In genomic region chr9:131999692-132000551, GRCh38 we compare ENCODE assay signal across 13 cellular contexts.
A peak's percentile ranks its signal among the peaks of the same experiment; 100 is the strongest.
DNase-seq lines count a peak whose midpoint lies in the region; ATAC-seq, FAIRE-seq and TF ChIP-seq lines count a peak whose summit lies in the region.
"Had no signal": no experiment of that assay in that cellular context is flagged by ENCODE, and none has a peak within 500 bp of the region (broad histone marks: within the 10 kb centered on the region; RNA-seq: fewer than 3 reads in every experiment).

No MANE protein-coding gene starts in this region.

- CTCF ChIA-PET in activated CD8-positive, alpha-beta T cell treated with anti-CD3 and anti-CD28 coated beads, Interleukin-2, amount 10 ng/mL, durations not matched to agents 7 days and 5 days (lab: Charles Lee): no interaction called here

- H3K27ac Mint-ChIP-seq in activated CD8-positive, alpha-beta T cell treated with anti-CD3 and anti-CD28 coated beads, Interleukin-2, amount 10 ng/mL, durations not matched to agents 7 days and 5 days: no peak overlapping the region
- H3K27ac Mint-ChIP-seq: activated naive CD8-positive, alpha-beta T cell treated with anti-CD3 and anti-CD28 coated beads, Interleukin-2, amount 10 ng/mL, durations not matched to agents 7 days and 5 days had no signal

- POLR2A ChIA-PET in activated CD8-positive, alpha-beta T cell treated with anti-CD3 and anti-CD28 coated beads, Interleukin-2, amount 10 ng/mL, durations not matched to agents 7 days and 5 days (lab: Charles Lee): no interaction called here

- H3K27me3 Mint-ChIP-seq in activated CD8-positive, alpha-beta T cell treated with anti-CD3 and anti-CD28 coated beads, Interleukin-2, amount 10 ng/mL, durations not matched to agents 7 days and 5 days (ENCODE audit: low read depth): no peaks in the 10 kb centered on the region
- H3K27me3 Mint-ChIP-seq: activated naive CD8-positive, alpha-beta T cell treated with anti-CD3 and anti-CD28 coated beads, Interleukin-2, amount 10 ng/mL, durations not matched to agents 7 days and 5 days had no signal

- peaks cover 7% of the 10 kb centered on the region for H3K36me3 Mint-ChIP-seq in activated CD8-positive, alpha-beta T cell treated with anti-CD3 and anti-CD28 coated beads, Interleukin-2, amount 10 ng/mL, durations not matched to agents 7 days and 5 days (ENCODE audit: low read depth)

- peak; percentile 78 for FAIRE-seq in H54 (lab: Jason Lieb, UNC)

- ATAC-seq in activated CD8-positive, alpha-beta T cell treated with anti-CD3 and anti-CD28 coated beads, Interleukin-2, amount 10 ng/mL, durations not matched to agents 7 days and 5 days: peak; percentile 49
- ATAC-seq in GM18907 (IDR thresholded peaks at IDR 0.05; ENCODE audit: unreplicated experiment) (no peak), GM19463 (IDR thresholded peaks at IDR 0.05; ENCODE audit: unreplicated experiment) (no peak)
- ATAC-seq: sciatic nerve had no signal

- no peak for TF ChIP-seq POLR2A in H54 (IDR thresholded peaks at IDR 0.05; ENCODE audit: low read depth, low read length)

- H3K4me1 Mint-ChIP-seq in activated CD8-positive, alpha-beta T cell treated with anti-CD3 and anti-CD28 coated beads, Interleukin-2, amount 10 ng/mL, durations not matched to agents 7 days and 5 days (ENCODE audit: low read depth): peaks cover 25% of the 10 kb centered on the region

- H3K4me3 Mint-ChIP-seq in activated CD8-positive, alpha-beta T cell treated with anti-CD3 and anti-CD28 coated beads, Interleukin-2, amount 10 ng/mL, durations not matched to agents 7 days and 5 days: no peak overlapping the region
- H3K4me3 Mint-ChIP-seq: activated naive CD8-positive, alpha-beta T cell treated with anti-CD3 and anti-CD28 coated beads, Interleukin-2, amount 10 ng/mL, durations not matched to agents 7 days and 5 days had no signal

- DNase-seq in AG08395 (ENCODE audit: low spot score) (peak; percentile 32), H54 (ENCODE audit: insufficient read length, low spot score) (no peak), foreskin melanocyte (peak; percentile 59), NCI-H2029 treated with DMSO at 0.1 percent for 48 hours (lab: John Stamatoyannopoulos, UW) (no peak), germinal center (ENCODE audit: low spot score) (no peak)
- no peak for DNase-seq in activated CD8-positive, alpha-beta T cell treated with anti-CD3 and anti-CD28 coated beads, Interleukin-2, amount 10 ng/mL, durations not matched to agents 7 days and 5 days
- DNase-seq: activated naive CD8-positive, alpha-beta T cell treated with anti-CD3 and anti-CD28 coated beads, Interleukin-2, amount 10 ng/mL, durations not matched to agents 7 days and 5 days; COR-L47; mesendoderm; stimulated activated CD8-positive, alpha-beta memory T cell treated with anti-CD3 and anti-CD28 coated beads, Interleukin-4, amount 100 ng/mL, for 48 hours had no signal

- no peaks in the 10 kb centered on the region for H3K9me3 Mint-ChIP-seq in activated CD8-positive, alpha-beta T cell treated with anti-CD3 and anti-CD28 coated beads, Interleukin-2, amount 10 ng/mL, durations not matched to agents 7 days and 5 days (ENCODE audit: insufficient read depth)
- H3K9me3 Mint-ChIP-seq: activated naive CD8-positive, alpha-beta T cell treated with anti-CD3 and anti-CD28 coated beads, Interleukin-2, amount 10 ng/mL, durations not matched to agents 7 days and 5 days had no signal

Comparison
In these comparisons a context has a peak if more than half of its experiments do, and no peak if none do; other contexts are left out.
1. DNase-seq: peak in AG08395 (single experiment) and foreskin melanocyte (single experiment); none in H54 (single experiment), activated CD8-positive, alpha-beta T cell treated with anti-CD3 and anti-CD28 coated beads, Interleukin-2, amount 10 ng/mL, durations not matched to agents 7 days and 5 days (single experiment), NCI-H2029 treated with DMSO at 0.1 percent for 48 hours (single experiment) and germinal center (single experiment).